In the genomic region with DNA sequence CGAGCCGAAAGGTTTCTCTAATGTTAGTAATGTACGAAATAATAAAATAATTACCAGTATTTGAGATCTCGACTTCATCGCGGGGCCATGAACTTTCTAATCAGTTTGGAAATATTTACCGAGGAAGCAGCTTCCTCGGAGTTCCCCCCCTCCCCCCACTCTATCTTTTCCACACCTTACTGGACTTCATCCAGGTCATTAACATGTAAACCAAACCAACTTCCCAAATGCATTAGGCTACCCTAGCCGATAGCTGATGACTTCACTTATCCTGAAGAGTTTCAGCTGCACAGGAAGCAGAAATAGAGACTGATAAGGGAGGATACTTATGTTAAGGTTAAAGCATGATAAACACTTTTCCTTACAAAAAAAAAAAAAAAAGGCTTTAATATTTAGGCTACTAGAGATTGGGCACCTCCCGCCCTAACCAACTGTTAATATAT, we compare ENCODE assay signal across 8 cellular contexts. TPM values are rescaled to one million over a fixed set of nuclear protein-coding genes. Genes with fewer than 3 reads are reported as not detected.
DNase-seq lines count a peak whose midpoint lies in the region; ATAC-seq and TF ChIP-seq lines count a peak whose summit lies in the region.

No MANE protein-coding gene starts in this region.

- peaks cover 0 to 21% (median 16%) of the 10 kb centered on the region in 4 donors for H3K4me1 Mint-ChIP-seq in CD4-positive, CD25-positive, alpha-beta regulatory T cell

- no peak for ATAC-seq in CD4-positive, CD25-positive, alpha-beta regulatory T cell (ENCODE audit: low read depth in 2 of 2)
- ATAC-seq in GM21825 (IDR thresholded peaks at IDR 0.05; ENCODE audit: unreplicated experiment) = no peak

- H3K9me3 Mint-ChIP-seq in CD4-positive, CD25-positive, alpha-beta regulatory T cell = peaks cover 0 to 2% (median 0%) of the 10 kb centered on the region in 7 donors

- DNase-seq in CD4-positive, CD25-positive, alpha-beta regulatory T cell = no peak
- no peak for DNase-seq in LNCaP clone FGC (ENCODE audit: low read depth)
- DNase-seq in cerebellar cortex (ENCODE audit: low spot score) = peak; percentile 20
- no peak for DNase-seq in RPMI8226
- DNase-seq in HuH-7 (ENCODE audit: low spot score) = no peak
- no peak for DNase-seq in CD1c-positive myeloid dendritic cell (ENCODE audit: extremely low spot score)

- no peak overlapping the region for H3K4me3 ChIP-seq in CD4-positive, CD25-positive, alpha-beta regulatory T cell (ENCODE audit: low read depth, low read length)
- H3K4me3 ChIP-seq in LNCaP clone FGC (ENCODE audit: low read depth, low read length) = peak overlapping the region; percentile 52
- H3K4me3 ChIP-seq in muscle layer of duodenum (ENCODE audit: low read depth in 1 of 2, low read length in 2 of 2) = peak overlapping the region; percentile 72

- H3K27ac ChIP-seq in CD4-positive, CD25-positive, alpha-beta regulatory T cell (ENCODE audit: insufficient read depth, low read length, poor library complexity, severe bottlenecking) = no peak overlapping the region
- peak overlapping the region; percentile 88 for H3K27ac ChIP-seq in muscle layer of duodenum (ENCODE audit: low read length)

- peaks cover 30% of the 10 kb centered on the region for H3K27me3 ChIP-seq in CD4-positive, CD25-positive, alpha-beta regulatory T cell (ENCODE audit: control insufficient read depth, insufficient read depth, low read length)
- H3K27me3 ChIP-seq in muscle layer of duodenum (ENCODE audit: low read depth, low read length) = no peaks in the 10 kb centered on the region

- TF ChIP-seq CTCF in LNCaP clone FGC (IDR thresholded peaks at IDR 0.05; ENCODE audit: control insufficient read depth, extremely low read depth, insufficient read depth) = no peak

- no peaks in the 10 kb centered on the region for H3K9me3 ChIP-seq in CD4-positive, CD25-positive, alpha-beta regulatory T cell (ENCODE audit: control insufficient read depth in 2 of 2, low read length in 2 of 2)
- H3K9me3 ChIP-seq in muscle layer of duodenum (ENCODE audit: control insufficient read depth in 1 of 2, low read length in 2 of 2) = no peaks in the 10 kb centered on the region

- no peaks in the 10 kb centered on the region for H3K36me3 ChIP-seq in CD4-positive, CD25-positive, alpha-beta regulatory T cell (ENCODE audit: control insufficient read depth, insufficient read depth, low read length)
- H3K36me3 ChIP-seq in muscle layer of duodenum (ENCODE audit: control insufficient read depth in 1 of 2, insufficient read depth in 2 of 2, low read length in 2 of 2) = no peaks in the 10 kb centered on the region

- peaks cover 69% of the 10 kb centered on the region for H3K27me3 Mint-ChIP-seq in CD4-positive, CD25-positive, alpha-beta regulatory T cell

- H3K4me1 ChIP-seq in CD4-positive, CD25-positive, alpha-beta regulatory T cell (ENCODE audit: control insufficient read depth, insufficient read depth, low read length, poor library complexity, severe bottlenecking) = peaks cover 14% of the 10 kb centered on the region
- peaks cover 4 to 19% of the 10 kb centered on the region in 2 donors for H3K4me1 ChIP-seq in muscle layer of duodenum (ENCODE audit: control insufficient read depth in 1 of 2, insufficient read depth in 2 of 2, low read length in 2 of 2)

- H3K4me3 Mint-ChIP-seq in CD4-positive, CD25-positive, alpha-beta regulatory T cell = peak overlapping the region in 3 of 4 donors; percentile 65 to 83 (median 81)

- H3K36me3 Mint-ChIP-seq in CD4-positive, CD25-positive, alpha-beta regulatory T cell = no peaks in the 10 kb centered on the region

- no peak overlapping the region for H3K27ac Mint-ChIP-seq in CD4-positive, CD25-positive, alpha-beta regulatory T cell

RNA-seq across cellular contexts. Expression of gene MEF2C, which starts 1.5 kb away (rescaled TPM):
- total RNA-seq in CD4-positive, CD25-positive, alpha-beta regulatory T cell = 1.6 TPM
- polyA plus RNA-seq in CD4-positive, CD25-positive, alpha-beta regulatory T cell = 1 to 10 TPM in 1 of 4 donors, under 1 TPM in 1, not detected in 2; 0.38 to 1.7 TPM
